Comparison of ENCODE assay signal across 32 cellular contexts in genomic region chr10:122649903-122650302, GRCh38. TPM values are rescaled to one million over a fixed set of nuclear protein-coding genes. Genes with fewer than 3 reads are reported as not detected.
"Had no signal": no experiment of that assay in that cellular context is flagged by ENCODE, and none has a peak within 500 bp of the region (broad histone marks: within the 10 kb centered on the region; RNA-seq: fewer than 3 reads in every experiment).

No MANE protein-coding gene starts in this region.

- DNase-seq: colonic mucosa; dermis blood vessel endothelial cell; effector memory CD4-positive, alpha-beta T cell; foreskin keratinocyte; heart left ventricle; kidney; left lung; mesenchymal stem cell; midbrain; nephron progenitor cell; nucleus accumbens; psoas muscle; right cardiac atrium; stimulated activated CD4-positive, alpha-beta T cell treated with anti-CD3 and anti-CD28 coated beads, Interleukin-15, amount 100 ng/mL, for 24 hours; stimulated activated CD4-positive, alpha-beta T cell treated with anti-CD3 and anti-CD28 coated beads, Interleukin-2, amount 100 ng/mL, for 48 hours; stimulated activated naive B cell treated with anti-CD40 and anti-IgM and Interleukin-4, amounts not matched to agents 10 μg/mL and 1 μg/mL and 100 μg/mL, for 72 hours; transverse colon; uterus had no signal

- H3K36me3 ChIP-seq: colonic mucosa, esophagus muscularis mucosa, gastroesophageal sphincter, heart left ventricle, left lung, transverse colon, uterus had no signal

- H3K27ac ChIP-seq: colonic mucosa, esophagus muscularis mucosa, foreskin keratinocyte, gastroesophageal sphincter, heart left ventricle, hepatocyte, left lung, psoas muscle, skin epidermis, transverse colon, uterus had no signal

- H3K4me3 ChIP-seq: colonic mucosa, esophagus muscularis mucosa, gastroesophageal sphincter, heart left ventricle, hepatocyte, left lung, psoas muscle, skin epidermis, transverse colon, uterus had no signal

- H3K27me3 ChIP-seq: colonic mucosa, uterus had no signal

- H3K4me1 ChIP-seq: colonic mucosa, esophagus muscularis mucosa, foreskin keratinocyte, gastroesophageal sphincter, left lung, psoas muscle, transverse colon, uterus had no signal

- ATAC-seq: foreskin keratinocyte; gastroesophageal sphincter; heart left ventricle; naive thymus-derived CD8-positive, alpha-beta T cell; psoas muscle; right cardiac atrium; stimulated activated naive B cell treated with anti-CD40 and anti-IgM and Interleukin-4, amounts not matched to agents 10 μg/mL and 1 μg/mL and 100 μg/mL, for 72 hours had no signal

- H3K9me3 ChIP-seq: colonic mucosa, esophagus muscularis mucosa, heart left ventricle, left lung, psoas muscle, transverse colon, uterus had no signal

RNA-seq across cellular contexts. Expression of gene C10orf120, which starts 49.7 kb away (rescaled TPM):
- total RNA-seq: chondrocyte; colonic mucosa; dermis blood vessel endothelial cell; endothelial cell of umbilical vein; epithelial cell of proximal tubule; esophagus muscularis mucosa; fibroblast of lung; foreskin keratinocyte; gastroesophageal sphincter; heart left ventricle; hepatocyte; kidney; left lung; lower leg skin; lung microvascular endothelial cell; mucosa of gallbladder; naive thymus-derived CD8-positive, alpha-beta T cell; osteocyte; psoas muscle; renal cortical epithelial cell; right cardiac atrium; transverse colon; uterus had no signal
